Comparison of ENCODE assay signal across 20 cellular contexts in the genomic region with DNA sequence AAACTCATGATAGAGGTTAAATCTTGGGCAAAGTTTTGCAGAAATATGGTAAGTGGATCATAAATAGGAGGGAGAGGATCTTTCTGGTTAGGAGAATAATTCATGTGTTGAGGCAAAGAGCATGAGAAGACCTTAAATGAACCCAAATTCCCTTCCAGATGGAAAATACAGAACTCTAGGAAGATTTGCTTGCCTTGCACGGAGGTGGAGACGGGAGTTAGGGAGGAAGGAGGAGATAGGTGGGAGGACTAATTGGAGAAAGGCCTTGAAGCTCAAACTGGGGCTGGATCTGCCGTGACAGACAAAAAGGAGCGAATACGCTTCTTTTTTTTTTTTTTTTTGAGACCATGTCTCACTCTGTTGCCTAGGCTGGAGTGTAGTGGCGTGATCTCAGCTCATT. TPM values are rescaled to one million over a fixed set of nuclear protein-coding genes. Genes with fewer than 3 reads are reported as not detected.
DNase-seq lines count a peak whose midpoint lies in the region; ATAC-seq and TF ChIP-seq lines count a peak whose summit lies in the region.
"Had no signal": no experiment of that assay in that cellular context is flagged by ENCODE, and none has a peak within 500 bp of the region (broad histone marks: within the 10 kb centered on the region; RNA-seq: fewer than 3 reads in every experiment).

No MANE protein-coding gene starts in this region.

- H3K27me3 Mint-ChIP-seq in Calu3 (ENCODE audit: unreplicated experiment): no peaks in the 10 kb centered on the region
- peaks cover 24% of the 10 kb centered on the region for H3K27me3 Mint-ChIP-seq in type B pancreatic cell
- H3K27me3 Mint-ChIP-seq in activated CD4-positive, alpha-beta memory T cell treated with anti-CD3 and anti-CD28 coated beads for 36 hours: peaks cover 26% of the 10 kb centered on the region

- peak overlapping the region; percentile 35 for H4K8ac ChIP-seq in mesenchymal stem cell (ENCODE audit: low read length)

- H3K4me1 Mint-ChIP-seq in Calu3 (ENCODE audit: low read depth, unreplicated experiment): peaks cover 52% of the 10 kb centered on the region
- no peaks in the 10 kb centered on the region for H3K4me1 Mint-ChIP-seq in type B pancreatic cell (ENCODE audit: unreplicated experiment)
- peaks cover 19% of the 10 kb centered on the region for H3K4me1 Mint-ChIP-seq in activated CD4-positive, alpha-beta memory T cell treated with anti-CD3 and anti-CD28 coated beads for 36 hours (ENCODE audit: low read depth)
- H3K4me1 Mint-ChIP-seq: IgD-negative memory B cell had no signal

- H3K36me3 ChIP-seq in Panc1 (ENCODE audit: control insufficient read depth, insufficient read depth, low read length) (peaks cover 3% of the 10 kb centered on the region), mesenchymal stem cell (ENCODE audit: control insufficient read depth in 1 of 2, insufficient read depth in 2 of 2, low read depth in 1 of 2, low read length in 2 of 2) (no peaks in the 10 kb centered on the region), A673 (ENCODE audit: insufficient read depth, low read length, poor library complexity, severe bottlenecking) (no peaks in the 10 kb centered on the region)
- H3K36me3 ChIP-seq: BE2C, SJSA1 had no signal

- peaks cover 15% of the 10 kb centered on the region for H3K79me1 ChIP-seq in mesenchymal stem cell (replicated peaks; ENCODE audit: low read length, poor library complexity, severe bottlenecking)

- no peak overlapping the region for H2BK5ac ChIP-seq in mesenchymal stem cell (ENCODE audit: low read depth, low read length, poor library complexity, severe bottlenecking)

- H3K36me3 Mint-ChIP-seq in Calu3 (ENCODE audit: insufficient read depth, unreplicated experiment) (peaks cover 99% of the 10 kb centered on the region), type B pancreatic cell (peaks cover 42% of the 10 kb centered on the region)
- no peaks in the 10 kb centered on the region for H3K36me3 Mint-ChIP-seq in activated CD4-positive, alpha-beta memory T cell treated with anti-CD3 and anti-CD28 coated beads for 36 hours
- H3K36me3 Mint-ChIP-seq: IgD-negative memory B cell had no signal

- intact Hi-C loops in Calu3 (cut with micrococcal nuclease; ENCODE audit: unreplicated experiment) (loop anchor here (5.0 kb wide), 1 partner anchor 175 kb away; no protein-coding TSS in a partner anchor), Panc1 (cut with micrococcal nuclease; ENCODE audit: unreplicated experiment) (no loop called here), A673 (cut with micrococcal nuclease; ENCODE audit: unreplicated experiment) (no loop called here)
- intact Hi-C loops in activated CD4-positive, alpha-beta memory T cell treated with anti-CD3 and anti-CD28 coated beads for 36 hours (cut with micrococcal nuclease): loop anchor here (10.0 kb wide), 1 partner anchor 172 kb away; no protein-coding TSS in a partner anchor

- no peak overlapping the region for H3K23ac ChIP-seq in mesenchymal stem cell (ENCODE audit: low read length in 2 of 2)

- H3K27ac ChIP-seq in Panc1 (ENCODE audit: low read length) (peak overlapping the region; percentile 96), mesenchymal stem cell (ENCODE audit: low read length, poor library complexity, severe bottlenecking) (no peak overlapping the region), A673 (ENCODE audit: low read depth, low read length, poor library complexity, severe bottlenecking) (no peak overlapping the region)
- H3K27ac ChIP-seq: SJSA1 had no signal

- no peak overlapping the region for H4K91ac ChIP-seq in mesenchymal stem cell (ENCODE audit: low read length)

- H3K4me1 ChIP-seq in Panc1 (ENCODE audit: control insufficient read depth, insufficient read depth, low read length) (peaks cover 54% of the 10 kb centered on the region), mesenchymal stem cell (ENCODE audit: control insufficient read depth, insufficient read depth, low read depth, low read length) (peaks cover 26% of the 10 kb centered on the region), A673 (ENCODE audit: insufficient read depth, low read length, poor library complexity, severe bottlenecking) (no peaks in the 10 kb centered on the region)
- H3K4me1 ChIP-seq: BE2C had no signal

- in situ Hi-C loops in Panc1 (cut with HindIII; ENCODE audit: low pct_unique_long_range_greater_than_20kb, low sequenced_read_pairs): no loop called here

- WGBS in mesenchymal stem cell: 88% methylated on average over 6 of the region's 6 CpGs

- H2BK12ac ChIP-seq in mesenchymal stem cell (ENCODE audit: low read length in 2 of 2): peak overlapping the region; percentile 32 to 91

- POLR2A ChIA-PET in Panc1 (lab: Charles Lee) (interaction anchor here (0.6 kb wide), 2 partner anchors 12 to 110 kb away, joined by 3 to 4 read pairs; no protein-coding TSS in a partner anchor), A673 (lab: Charles Lee; ENCODE audit: low non-redundant PET) (no interaction called here), HEK293T (lab: Yijun Ruan, JAX) (no interaction called here)
- POLR2A ChIA-PET in activated CD4-positive, alpha-beta memory T cell treated with anti-CD3 and anti-CD28 coated beads for 36 hours (lab: Charles Lee): no interaction called here

- H3K18ac ChIP-seq in mesenchymal stem cell (ENCODE audit: low read depth in 1 of 2, low read length in 2 of 2): no peak overlapping the region

- H3K27ac Mint-ChIP-seq in Calu3 (ENCODE audit: unreplicated experiment): peak overlapping the region; percentile 76
- H3K27ac Mint-ChIP-seq in type B pancreatic cell: peak overlapping the region; percentile 10
- H3K27ac Mint-ChIP-seq in activated CD4-positive, alpha-beta memory T cell treated with anti-CD3 and anti-CD28 coated beads for 36 hours: no peak overlapping the region

- no peak for DNase-seq in Calu3
- DNase-seq in Panc1 (ENCODE audit: low read depth, low spot score): no peak
- DNase-seq in mesenchymal stem cell: no peak
- no peak for DNase-seq in type B pancreatic cell (ENCODE audit: extremely low spot score, unreplicated experiment)
- DNase-seq in A673 (ENCODE audit: low spot score): no peak
- no peak for DNase-seq in activated CD4-positive, alpha-beta memory T cell treated with anti-CD3 and anti-CD28 coated beads for 36 hours
- no peak for DNase-seq in HEK293T (ENCODE audit: extremely low spot score)
- DNase-seq: BE2C, DMS79, Karpas-422, NCI-H1417 treated with DMSO at 0.1 percent for 48 hours, NCI-H187 treated with DMSO at 0.1 percent for 48 hours, NCI-H2107 had no signal

- no peak overlapping the region for H3K14ac ChIP-seq in mesenchymal stem cell (ENCODE audit: low read length in 2 of 2)

- no TSS peak for BruUV-seq in Calu3 (replicated peaks; lab: Mats Ljungman, UMichigan)
- BruUV-seq in Panc1 (replicated peaks; lab: Mats Ljungman, UMichigan): no TSS peak
- no TSS peak for BruUV-seq in A673 (replicated peaks; lab: Mats Ljungman, UMichigan)

- H2AK5ac ChIP-seq in mesenchymal stem cell (ENCODE audit: low read length, severe bottlenecking): peak overlapping the region; percentile 49

- H3K4ac ChIP-seq in mesenchymal stem cell (ENCODE audit: low read depth in 1 of 2, low read length in 2 of 2): no peak overlapping the region

- no peak overlapping the region for H3K9ac ChIP-seq in mesenchymal stem cell (ENCODE audit: low read length)

- H2AFZ ChIP-seq in mesenchymal stem cell (ENCODE audit: low read depth, low read length): no peak overlapping the region

- H3K4me3 ChIP-seq in Panc1 (ENCODE audit: low read depth in 2 of 2, low read length in 2 of 2): peak overlapping the region; percentile 61 to 86
- H3K4me3 ChIP-seq in mesenchymal stem cell (ENCODE audit: insufficient read depth in 1 of 2, low read depth in 1 of 2, low read length in 2 of 2): no peak overlapping the region
- H3K4me3 ChIP-seq in A673 (ENCODE audit: low read depth, low read length, poor library complexity, severe bottlenecking): no peak overlapping the region
- H3K4me3 ChIP-seq: SJSA1 had no signal

- no peak overlapping the region for H2BK120ac ChIP-seq in mesenchymal stem cell (ENCODE audit: low read depth, low read length)

- H3K9me3 Mint-ChIP-seq in Calu3 (ENCODE audit: low read depth, unreplicated experiment): no peaks in the 10 kb centered on the region
- no peaks in the 10 kb centered on the region for H3K9me3 Mint-ChIP-seq in type B pancreatic cell
- H3K9me3 Mint-ChIP-seq in activated CD4-positive, alpha-beta memory T cell treated with anti-CD3 and anti-CD28 coated beads for 36 hours: no peaks in the 10 kb centered on the region

- peak overlapping the region; percentile 77 for H2BK15ac ChIP-seq in mesenchymal stem cell (ENCODE audit: low read depth, poor library complexity, severe bottlenecking)

- no peaks in the 10 kb centered on the region for H3K27me3 ChIP-seq in Panc1 (ENCODE audit: control insufficient read depth, insufficient read depth, low read length)
- H3K27me3 ChIP-seq in mesenchymal stem cell (ENCODE audit: control insufficient read depth in 1 of 2, insufficient read depth in 1 of 2, low read length in 2 of 2): no peaks in the 10 kb centered on the region
- H3K27me3 ChIP-seq in A673 (replicated peaks; ENCODE audit: insufficient read depth, low read depth, low read length, poor library complexity): no peaks in the 10 kb centered on the region
- H3K27me3 ChIP-seq: SJSA1 had no signal

- H3K4me3 Mint-ChIP-seq in Calu3 (ENCODE audit: low read depth, unreplicated experiment) (peak overlapping the region; percentile 95), type B pancreatic cell (peak overlapping the region; percentile 58)
- H3K4me3 Mint-ChIP-seq in activated CD4-positive, alpha-beta memory T cell treated with anti-CD3 and anti-CD28 coated beads for 36 hours: no peak overlapping the region
- H3K4me3 Mint-ChIP-seq: IgD-negative memory B cell had no signal

- TF ChIP-seq CTCF in Calu3 (IDR thresholded peaks at IDR 0.05; ENCODE audit: unreplicated experiment) (no peak), Panc1 (IDR thresholded peaks at IDR 0.05) (no peak), type B pancreatic cell (conservative IDR thresholded peaks at IDR 0.05) (no peak), A673 (conservative IDR thresholded peaks at IDR 0.05; ENCODE audit: low read depth, low read length) (no peak)

- H3K9me3 ChIP-seq in Panc1 (ENCODE audit: control insufficient read depth, insufficient read depth, low read depth, low read length) (no peaks in the 10 kb centered on the region), mesenchymal stem cell (ENCODE audit: control insufficient read depth, low read length) (no peaks in the 10 kb centered on the region), A673 (ENCODE audit: low read depth, low read length, poor library complexity, severe bottlenecking) (no peaks in the 10 kb centered on the region)
- H3K9me3 ChIP-seq: BE2C, SJSA1 had no signal

- H3K4me2 ChIP-seq in mesenchymal stem cell (ENCODE audit: low read length, poor library complexity, severe bottlenecking): no peak overlapping the region

- ATAC-seq in Panc1 (no peak), GM18868 (IDR thresholded peaks at IDR 0.05; ENCODE audit: unreplicated experiment) (no peak)
- ATAC-seq: Right ventricle myocardium inferior had no signal

- CTCF ChIA-PET in Calu3 (lab: Charles Lee) (interaction anchor here (1.2 to 1.4 kb wide), 2 partner anchors 13 to 62 kb away, joined by 3 to 5 read pairs; no protein-coding TSS in a partner anchor), Panc1 (lab: Charles Lee) (interaction anchor here (0.6 kb wide), 1 partner anchor 712 kb away, joined by 4 read pairs; no protein-coding TSS in a partner anchor), A673 (lab: Charles Lee) (no interaction called here), HEK293T (lab: Yijun Ruan, JAX) (interaction anchor here (0.8 to 1.0 kb wide), 2 partner anchors 17 to 61 kb away, joined by 3 read pairs; no protein-coding TSS in a partner anchor)
- CTCF ChIA-PET in activated CD4-positive, alpha-beta memory T cell treated with anti-CD3 and anti-CD28 coated beads for 36 hours (lab: Charles Lee): interaction anchor here (2.7 kb wide), 1 partner anchor 60 kb away, joined by 12 read pairs; no protein-coding TSS in a partner anchor

RNA-seq across cellular contexts. Expression of a gene that starts 5.9 kb away (rescaled TPM):
- total RNA-seq in Calu3 (2022): 742 and 748 TPM in 2 replicates
- 648 TPM for total RNA-seq in Panc1 (2021; ENCODE audit: unreplicated experiment)
- polyA plus RNA-seq in Panc1 (2012; ENCODE audit: insufficient read length): 548 TPM
- polyA plus RNA-seq in mesenchymal stem cell (2013, experiment 1 of 2): 18.3 TPM
- 18.0 TPM for polyA plus RNA-seq in mesenchymal stem cell (2013, experiment 2 of 2)
- 152 and 1,119 TPM in 2 replicates for total RNA-seq in type B pancreatic cell (ENCODE audit: low replicate concordance)
- total RNA-seq in A673 (2021): 0.22 and 0.56 TPM in 2 replicates
- under 1 TPM; 0.07 to 0.10 TPM for total RNA-seq in activated CD4-positive, alpha-beta memory T cell treated with anti-CD3 and anti-CD28 coated beads for 36 hours
- polyA plus RNA-seq: IgD-negative memory B cell had no signal

RNA-seq across cellular contexts. Expression of a gene that starts 54.7 kb away (rescaled TPM):
- total RNA-seq in Calu3 (2022) (not detected in 2 replicates), Panc1 (2021; ENCODE audit: unreplicated experiment) (not detected), type B pancreatic cell (ENCODE audit: low replicate concordance) (5.5 TPM in 1 of 2 replicates, not detected in the other), A673 (2021) (not detected in 2 replicates)
- 0.50 TPM for polyA plus RNA-seq in Panc1 (2012; ENCODE audit: insufficient read length)
- not detected for polyA plus RNA-seq in mesenchymal stem cell (2013, experiment 1 of 2)
- not detected for polyA plus RNA-seq in mesenchymal stem cell (2013, experiment 2 of 2)
- under 1 TPM in 1 of 2 experiments, not detected in 1; 0.46 TPM for total RNA-seq in activated CD4-positive, alpha-beta memory T cell treated with anti-CD3 and anti-CD28 coated beads for 36 hours
- total RNA-seq: HT1080, M059J, NCI-H460, Right ventricle myocardium inferior, SJSA1 had no signal

Comparison
In these comparisons a context has a peak if more than half of its experiments do, and no peak if none do; other contexts are left out.
1. H3K4me3 ChIP-seq: peak in Panc1 (2 of 2); none in mesenchymal stem cell (0 of 2) and A673 (single experiment).
2. RNA of a gene that starts 5.9 kb away (total RNA-seq): 742 to 748 TPM in Calu3, 648 TPM in Panc1 (single experiment) and 152 to 1,119 TPM in type B pancreatic cell; 0.22 to 0.56 TPM in A673 and 0.07 to 0.10 TPM in activated CD4-positive, alpha-beta memory T cell treated with anti-CD3 and anti-CD28 coated beads for 36 hours; every median in the first group is over 10 times any median in the second.
3. intact Hi-C loops: an anchor here in Calu3 (5.0 kb wide) and activated CD4-positive, alpha-beta memory T cell treated with anti-CD3 and anti-CD28 coated beads for 36 hours (10.0 kb wide); none called in Panc1 and A673.